In the genomic region with DNA sequence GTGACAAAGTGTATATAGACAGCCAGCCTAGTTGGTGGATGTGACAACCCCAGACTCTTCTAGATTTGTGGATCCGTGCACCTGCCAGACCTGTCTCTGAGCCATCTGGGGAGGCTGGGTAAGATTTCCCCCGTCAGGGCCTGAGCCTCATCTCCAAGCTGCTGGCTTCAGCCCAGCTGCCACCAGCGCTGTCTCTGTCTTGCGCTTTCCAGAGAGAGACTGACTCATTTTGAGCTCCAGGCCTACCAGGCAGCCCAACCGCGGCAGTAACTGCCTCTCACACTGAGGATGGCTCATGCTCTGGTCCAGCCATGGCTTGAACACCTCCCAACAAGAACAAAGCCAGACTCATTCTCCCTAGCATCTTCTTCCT, we compare ENCODE assay signal across 8 cellular contexts. TPM values are rescaled to one million over a fixed set of nuclear protein-coding genes. Genes with fewer than 3 reads are reported as not detected.
DNase-seq lines count a peak whose midpoint lies in the region; ATAC-seq and FAIRE-seq lines count a peak whose summit lies in the region.

No MANE protein-coding gene starts in this region.

- no peak for ATAC-seq in memory B cell (ENCODE audit: low read depth)

- FAIRE-seq in urothelium cell line (lab: Jason Lieb, UNC) (no peak), frontal cortex (lab: Jason Lieb, UNC) (no peak)

- no peaks in the 10 kb centered on the region for H3K27me3 Mint-ChIP-seq in activated T-helper 2 cell treated with anti-CD3 and anti-CD28 coated beads, Interferon-gamma antibody, Interleukin-2, Interleukin-4, amounts not matched to agents 10 μg/mL and 5 μg/mL and 100 μg/mL, durations not matched to agents 14 hours and 24 hours and 36 hours (ENCODE audit: low read depth)
- no peaks in the 10 kb centered on the region for H3K27me3 Mint-ChIP-seq in memory B cell

- peaks cover 73% of the 10 kb centered on the region for H3K36me3 Mint-ChIP-seq in activated T-helper 2 cell treated with anti-CD3 and anti-CD28 coated beads, Interferon-gamma antibody, Interleukin-2, Interleukin-4, amounts not matched to agents 10 μg/mL and 5 μg/mL and 100 μg/mL, durations not matched to agents 14 hours and 24 hours and 36 hours (ENCODE audit: low read depth)
- H3K36me3 Mint-ChIP-seq in memory B cell, result peaks cover 15% of the 10 kb centered on the region

- peaks cover 41% of the 10 kb centered on the region for H3K4me1 Mint-ChIP-seq in activated T-helper 2 cell treated with anti-CD3 and anti-CD28 coated beads, Interferon-gamma antibody, Interleukin-2, Interleukin-4, amounts not matched to agents 10 μg/mL and 5 μg/mL and 100 μg/mL, durations not matched to agents 14 hours and 24 hours and 36 hours (ENCODE audit: low read depth)
- peaks cover 37% of the 10 kb centered on the region for H3K4me1 Mint-ChIP-seq in memory B cell

- intact Hi-C loops in activated T-helper 2 cell treated with anti-CD3 and anti-CD28 coated beads, Interferon-gamma antibody, Interleukin-2, Interleukin-4, amounts not matched to agents 10 μg/mL and 5 μg/mL and 100 μg/mL, durations not matched to agents 14 hours and 24 hours and 36 hours (cut with micrococcal nuclease), result loop anchor here (1.0 to 5.0 kb wide), 7 partner anchors 18 to 674 kb away; a partner anchor contains a TSS

- no peaks in the 10 kb centered on the region for H3K9me3 Mint-ChIP-seq in activated T-helper 2 cell treated with anti-CD3 and anti-CD28 coated beads, Interferon-gamma antibody, Interleukin-2, Interleukin-4, amounts not matched to agents 10 μg/mL and 5 μg/mL and 100 μg/mL, durations not matched to agents 14 hours and 24 hours and 36 hours
- no peaks in the 10 kb centered on the region for H3K9me3 Mint-ChIP-seq in memory B cell

- peak overlapping the region; percentile 89 for H3K27ac Mint-ChIP-seq in activated T-helper 2 cell treated with anti-CD3 and anti-CD28 coated beads, Interferon-gamma antibody, Interleukin-2, Interleukin-4, amounts not matched to agents 10 μg/mL and 5 μg/mL and 100 μg/mL, durations not matched to agents 14 hours and 24 hours and 36 hours
- peak overlapping the region; percentile 92 for H3K27ac Mint-ChIP-seq in memory B cell

- H3K4me3 Mint-ChIP-seq in activated T-helper 2 cell treated with anti-CD3 and anti-CD28 coated beads, Interferon-gamma antibody, Interleukin-2, Interleukin-4, amounts not matched to agents 10 μg/mL and 5 μg/mL and 100 μg/mL, durations not matched to agents 14 hours and 24 hours and 36 hours (ENCODE audit: low read depth), result peak overlapping the region; percentile 87
- peak overlapping the region; percentile 85 for H3K4me3 Mint-ChIP-seq in memory B cell

- DNase-seq in activated gamma-delta T cell (lab: John Stamatoyannopoulos, UW), result peak; percentile 14
- no peak for DNase-seq in activated gamma-delta T cell treated with Interleukin-2 at 50 U/mL for 16 hours
- DNase-seq in Kasumi-1 (lab: John Stamatoyannopoulos, UW), result peak; percentile 7 to 28
- no peak for DNase-seq in activated T-helper 2 cell treated with anti-CD3 and anti-CD28 coated beads, Interferon-gamma antibody, Interleukin-2, Interleukin-4, amounts not matched to agents 10 μg/mL and 5 μg/mL and 100 μg/mL, durations not matched to agents 14 hours and 24 hours and 36 hours (ENCODE audit: low spot score)
- DNase-seq in memory B cell (ENCODE audit: low spot score in 2 of 2), result no peak
- DNase-seq in urothelium cell line (ENCODE audit: low spot score), result peak; percentile 31
- DNase-seq in frontal cortex (ENCODE audit: low spot score in 2 of 2), result no peak
- DNase-seq in DMS153 treated with DMSO at 0.1 percent for 48 hours (lab: John Stamatoyannopoulos, UW; ENCODE audit: unreplicated experiment), result no peak

RNA-seq across cellular contexts. Expression of a gene that starts 26.4 kb away (rescaled TPM):
- total RNA-seq in activated T-helper 2 cell treated with anti-CD3 and anti-CD28 coated beads, Interferon-gamma antibody, Interleukin-2, Interleukin-4, amounts not matched to agents 10 μg/mL and 5 μg/mL and 100 μg/mL, durations not matched to agents 14 hours and 24 hours and 36 hours, result 104 and 106 TPM in 2 replicates
- total RNA-seq in frontal cortex, result 6.1 TPM

RNA-seq across cellular contexts. Expression of a gene that starts 26.6 kb away (rescaled TPM):
- 4.5 and 4.6 TPM in 2 replicates for total RNA-seq in activated T-helper 2 cell treated with anti-CD3 and anti-CD28 coated beads, Interferon-gamma antibody, Interleukin-2, Interleukin-4, amounts not matched to agents 10 μg/mL and 5 μg/mL and 100 μg/mL, durations not matched to agents 14 hours and 24 hours and 36 hours
- 59.5 TPM for total RNA-seq in frontal cortex

Comparison
In these comparisons a context has a peak if more than half of its experiments do, and no peak if none do; other contexts are left out.
1. DNase-seq: peak in activated gamma-delta T cell (single experiment), Kasumi-1 (2 of 2) and urothelium cell line (single experiment); none in activated gamma-delta T cell treated with Interleukin-2 at 50 U/mL for 16 hours (single experiment), activated T-helper 2 cell treated with anti-CD3 and anti-CD28 coated beads, Interferon-gamma antibody, Interleukin-2, Interleukin-4, amounts not matched to agents 10 μg/mL and 5 μg/mL and 100 μg/mL, durations not matched to agents 14 hours and 24 hours and 36 hours (single experiment), memory B cell (0 of 2), frontal cortex (0 of 2) and DMS153 treated with DMSO at 0.1 percent for 48 hours (single experiment).
2. RNA of a gene that starts 26.4 kb away (total RNA-seq): 104 to 106 TPM in activated T-helper 2 cell treated with anti-CD3 and anti-CD28 coated beads, Interferon-gamma antibody, Interleukin-2, Interleukin-4, amounts not matched to agents 10 μg/mL and 5 μg/mL and 100 μg/mL, durations not matched to agents 14 hours and 24 hours and 36 hours; 6.1 TPM in frontal cortex (single experiment); every median in the first group is over 10 times any median in the second.
3. RNA of a gene that starts 26.6 kb away (total RNA-seq): 59.5 TPM in frontal cortex (single experiment); 4.5 to 4.6 TPM in activated T-helper 2 cell treated with anti-CD3 and anti-CD28 coated beads, Interferon-gamma antibody, Interleukin-2, Interleukin-4, amounts not matched to agents 10 μg/mL and 5 μg/mL and 100 μg/mL, durations not matched to agents 14 hours and 24 hours and 36 hours; every median in the first group is over 10 times any median in the second.